17 cellular contexts compared by ENCODE assay signal in the genomic region with DNA sequence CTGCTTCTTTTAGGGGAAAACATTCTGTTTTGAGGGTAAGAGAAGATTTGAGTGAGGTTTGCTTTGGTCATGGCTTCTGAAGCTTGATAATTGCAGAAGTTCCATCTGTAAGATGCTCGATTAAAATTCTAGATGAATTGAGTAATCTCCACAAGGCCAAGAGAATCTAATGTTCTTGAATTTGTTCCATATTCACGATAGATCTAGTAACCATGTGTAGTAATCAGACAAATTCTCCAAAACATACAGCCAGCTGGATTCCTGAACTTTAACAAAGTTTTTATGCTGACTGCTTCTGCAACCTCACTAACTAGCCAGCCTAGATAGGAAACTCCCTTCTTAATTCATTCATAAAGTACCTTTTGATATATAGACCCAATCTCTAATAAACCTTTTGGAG.
DNase-seq lines count a peak whose midpoint lies in the region; ATAC-seq and TF ChIP-seq lines count a peak whose summit lies in the region.
"Had no signal": no experiment of that assay in that cellular context is flagged by ENCODE, and none has a peak within 500 bp of the region (broad histone marks: within the 10 kb centered on the region; RNA-seq: fewer than 3 reads in every experiment).

No MANE protein-coding gene starts in this region.

- no peaks in the 10 kb centered on the region for H3K27me3 ChIP-seq in colonic mucosa
- H3K27me3 ChIP-seq in muscle layer of colon (ENCODE audit: control insufficient read depth in 1 of 2, insufficient read depth in 2 of 2, low read length in 2 of 2): no peaks in the 10 kb centered on the region
- H3K27me3 ChIP-seq in stomach smooth muscle (ENCODE audit: control insufficient read depth in 1 of 2, insufficient read depth in 2 of 2, low read length in 2 of 2): no peaks in the 10 kb centered on the region
- H3K27me3 ChIP-seq in effector memory CD4-positive, alpha-beta T cell (replicated peaks; ENCODE audit: control insufficient read depth, insufficient read depth, low read length, poor library complexity, severe bottlenecking): no peaks in the 10 kb centered on the region

- CTCF ChIA-PET in activated CD8-positive, alpha-beta T cell treated with anti-CD3 and anti-CD28 coated beads, Interleukin-2, amount 10 ng/mL, durations not matched to agents 7 days and 5 days (lab: Charles Lee): no interaction called here

- DNase-seq in HFFc6 (no peak), colonic mucosa (no peak), RPMI8226 (no peak)
- no peak for DNase-seq in effector memory CD4-positive, alpha-beta T cell
- DNase-seq in activated CD8-positive, alpha-beta T cell treated with anti-CD3 and anti-CD28 coated beads, Interleukin-2, amount 10 ng/mL, durations not matched to agents 7 days and 5 days: no peak
- DNase-seq: activated CD4-positive, alpha-beta T cell treated with anti-CD3 and anti-CD28 coated beads, Interleukin-2, amount 10 ng/mL, durations not matched to agents 7 days and 5 days; activated naive CD4-positive, alpha-beta T cell treated with Interleukin-2 at 50 U/mL for 16 hours; islet precursor cell; NCI-H1694; retina; stimulated activated CD4-positive, alpha-beta T cell treated with anti-CD3 and anti-CD28 coated beads, Interleukin-1b, Interleukin-23, amount 100 ng/mL, for 48 hours had no signal

- H3K36me3 Mint-ChIP-seq in HFFc6 (ENCODE audit: low read depth): peaks cover 20% of the 10 kb centered on the region
- H3K36me3 Mint-ChIP-seq in activated CD8-positive, alpha-beta T cell treated with anti-CD3 and anti-CD28 coated beads, Interleukin-2, amount 10 ng/mL, durations not matched to agents 7 days and 5 days (ENCODE audit: low read depth): no peaks in the 10 kb centered on the region

- H3K9ac ChIP-seq in colonic mucosa (ENCODE audit: low read depth in 2 of 2, low read length in 2 of 2) (no peak overlapping the region), muscle layer of colon (ENCODE audit: low read length) (no peak overlapping the region), stomach smooth muscle (ENCODE audit: low read length in 2 of 2) (no peak overlapping the region)

- H3K27me3 Mint-ChIP-seq in HFFc6 (ENCODE audit: insufficient read depth): peaks cover 1% of the 10 kb centered on the region
- H3K27me3 Mint-ChIP-seq in activated CD8-positive, alpha-beta T cell treated with anti-CD3 and anti-CD28 coated beads, Interleukin-2, amount 10 ng/mL, durations not matched to agents 7 days and 5 days (ENCODE audit: low read depth): peaks cover 44% of the 10 kb centered on the region

- POLR2A ChIA-PET in activated CD8-positive, alpha-beta T cell treated with anti-CD3 and anti-CD28 coated beads, Interleukin-2, amount 10 ng/mL, durations not matched to agents 7 days and 5 days (lab: Charles Lee): no interaction called here

- H3K4me1 ChIP-seq in colonic mucosa (no peaks in the 10 kb centered on the region), muscle layer of colon (ENCODE audit: insufficient read depth, low read length) (peaks cover 78% of the 10 kb centered on the region), stomach smooth muscle (ENCODE audit: control insufficient read depth, insufficient read depth, low read length) (peaks cover 47% of the 10 kb centered on the region)
- H3K4me1 ChIP-seq in effector memory CD4-positive, alpha-beta T cell (ENCODE audit: control insufficient read depth, insufficient read depth, low read length, poor library complexity, severe bottlenecking): no peaks in the 10 kb centered on the region
- H3K4me1 ChIP-seq: HAP-1 had no signal

- H3K36me3 ChIP-seq in colonic mucosa: no peaks in the 10 kb centered on the region
- H3K36me3 ChIP-seq in muscle layer of colon (ENCODE audit: insufficient read depth, low read length): peaks cover 10% of the 10 kb centered on the region
- H3K36me3 ChIP-seq in stomach smooth muscle (ENCODE audit: control insufficient read depth in 2 of 2, insufficient read depth in 2 of 2, low read length in 2 of 2): peaks cover 2 to 3% of the 10 kb centered on the region in 2 donors
- H3K36me3 ChIP-seq in effector memory CD4-positive, alpha-beta T cell (ENCODE audit: control insufficient read depth, insufficient read depth, low read length): no peaks in the 10 kb centered on the region
- H3K36me3 ChIP-seq: HAP-1 had no signal

- peaks cover 100% of the 10 kb centered on the region for H3K4me1 Mint-ChIP-seq in HFFc6 (ENCODE audit: low read depth)
- no peaks in the 10 kb centered on the region for H3K4me1 Mint-ChIP-seq in activated CD8-positive, alpha-beta T cell treated with anti-CD3 and anti-CD28 coated beads, Interleukin-2, amount 10 ng/mL, durations not matched to agents 7 days and 5 days (ENCODE audit: low read depth)
- H3K4me1 Mint-ChIP-seq: activated CD4-positive, alpha-beta T cell treated with anti-CD3 and anti-CD28 coated beads, Interleukin-2, amount 10 ng/mL, durations not matched to agents 7 days and 5 days had no signal

- H3K27ac ChIP-seq in colonic mucosa (peak overlapping the region; percentile 31), muscle layer of colon (ENCODE audit: low read depth, low read length) (peak overlapping the region; percentile 48), stomach smooth muscle (ENCODE audit: low read length) (peak overlapping the region; percentile 98)
- no peak overlapping the region for H3K27ac ChIP-seq in effector memory CD4-positive, alpha-beta T cell (ENCODE audit: insufficient read depth, low read length, poor library complexity, severe bottlenecking)
- H3K27ac ChIP-seq: epithelial cell of prostate had no signal

- no peak overlapping the region for H3K4me3 Mint-ChIP-seq in HFFc6
- no peak overlapping the region for H3K4me3 Mint-ChIP-seq in activated CD8-positive, alpha-beta T cell treated with anti-CD3 and anti-CD28 coated beads, Interleukin-2, amount 10 ng/mL, durations not matched to agents 7 days and 5 days
- H3K4me3 Mint-ChIP-seq: activated CD4-positive, alpha-beta T cell treated with anti-CD3 and anti-CD28 coated beads, Interleukin-2, amount 10 ng/mL, durations not matched to agents 7 days and 5 days; stimulated activated naive CD8-positive, alpha-beta T cell treated with anti-CD3 and anti-CD28 coated beads, Interleukin-15, Interleukin-2, amounts not matched to agents 100 ng/mL and 50 ng/mL, for 24 hours had no signal

- ATAC-seq in activated CD8-positive, alpha-beta T cell treated with anti-CD3 and anti-CD28 coated beads, Interleukin-2, amount 10 ng/mL, durations not matched to agents 7 days and 5 days: no peak
- no peak for ATAC-seq in GM18909 (IDR thresholded peaks at IDR 0.05; ENCODE audit: poor library complexity, unreplicated experiment)

- intact Hi-C loops in colonic mucosa (cut with DNase I): no loop called here

- H3K4me3 ChIP-seq in colonic mucosa (no peak overlapping the region), muscle layer of colon (ENCODE audit: low read depth in 1 of 2, low read length in 2 of 2) (no peak overlapping the region), stomach smooth muscle (ENCODE audit: low read length in 2 of 2) (no peak overlapping the region)
- no peak overlapping the region for H3K4me3 ChIP-seq in effector memory CD4-positive, alpha-beta T cell (ENCODE audit: insufficient read depth, low read depth, low read length, poor library complexity, severe bottlenecking)
- H3K4me3 ChIP-seq: HAP-1 had no signal

- TF ChIP-seq CTCF in HFFc6 (IDR thresholded peaks at IDR 0.05) (no peak), colonic mucosa (IDR thresholded peaks at IDR 0.05) (no peak)

- H3K27ac Mint-ChIP-seq in HFFc6: peak overlapping the region; percentile 74
- H3K27ac Mint-ChIP-seq in activated CD8-positive, alpha-beta T cell treated with anti-CD3 and anti-CD28 coated beads, Interleukin-2, amount 10 ng/mL, durations not matched to agents 7 days and 5 days: no peak overlapping the region
- H3K27ac Mint-ChIP-seq: activated CD4-positive, alpha-beta T cell treated with anti-CD3 and anti-CD28 coated beads, Interleukin-2, amount 10 ng/mL, durations not matched to agents 7 days and 5 days; stimulated activated naive CD8-positive, alpha-beta T cell treated with anti-CD3 and anti-CD28 coated beads, Interleukin-15, Interleukin-2, amounts not matched to agents 100 ng/mL and 50 ng/mL, for 24 hours had no signal

- H3K9me3 Mint-ChIP-seq in HFFc6: no peaks in the 10 kb centered on the region
- H3K9me3 Mint-ChIP-seq in activated CD8-positive, alpha-beta T cell treated with anti-CD3 and anti-CD28 coated beads, Interleukin-2, amount 10 ng/mL, durations not matched to agents 7 days and 5 days (ENCODE audit: insufficient read depth): no peaks in the 10 kb centered on the region
- H3K9me3 Mint-ChIP-seq: activated CD4-positive, alpha-beta T cell treated with anti-CD3 and anti-CD28 coated beads, Interleukin-2, amount 10 ng/mL, durations not matched to agents 7 days and 5 days; stimulated activated naive CD8-positive, alpha-beta T cell treated with anti-CD3 and anti-CD28 coated beads, Interleukin-15, Interleukin-2, amounts not matched to agents 100 ng/mL and 50 ng/mL, for 24 hours had no signal

- H3K9me3 ChIP-seq in colonic mucosa (no peaks in the 10 kb centered on the region), muscle layer of colon (ENCODE audit: low read length) (no peaks in the 10 kb centered on the region), stomach smooth muscle (ENCODE audit: control insufficient read depth in 2 of 2, low read length in 2 of 2) (no peaks in the 10 kb centered on the region)
- no peaks in the 10 kb centered on the region for H3K9me3 ChIP-seq in effector memory CD4-positive, alpha-beta T cell (ENCODE audit: control insufficient read depth, low read length)
- H3K9me3 ChIP-seq: HAP-1 had no signal
